Comparison of ENCODE assay signal across 8 cellular contexts in genomic region chr12:49537231-49537708, GRCh38. TPM values are rescaled to one million over a fixed set of nuclear protein-coding genes. Genes with fewer than 3 reads are reported as not detected.
DNase-seq lines count a peak whose midpoint lies in the region; ATAC-seq and TF ChIP-seq lines count a peak whose summit lies in the region.

No MANE protein-coding gene starts in this region.

- no peaks in the 10 kb centered on the region for H3K36me3 Mint-ChIP-seq in activated CD4-positive, alpha-beta T cell treated with anti-CD3 and anti-CD28 coated beads, Interleukin-2, amount 10 ng/mL, durations not matched to agents 24 days and 14 days (ENCODE audit: low read depth)

- intact Hi-C loops in activated CD4-positive, alpha-beta T cell treated with anti-CD3 and anti-CD28 coated beads, Interleukin-2, amount 10 ng/mL, durations not matched to agents 24 days and 14 days (cut with micrococcal nuclease), result no loop called here

- H3K4me3 ChIP-seq in WERI-Rb-1 (ENCODE audit: low read depth, low read length) (peak overlapping the region; percentile 62), iPS-18a (ENCODE audit: low read length) (peak overlapping the region; percentile 54), stomach smooth muscle (ENCODE audit: low read length in 2 of 2) (peak overlapping the region; percentile 55 to 73)

- peaks cover 19% of the 10 kb centered on the region for H3K4me1 Mint-ChIP-seq in activated CD4-positive, alpha-beta T cell treated with anti-CD3 and anti-CD28 coated beads, Interleukin-2, amount 10 ng/mL, durations not matched to agents 24 days and 14 days

- H3K27ac ChIP-seq in WERI-Rb-1, result no peak overlapping the region
- no peak overlapping the region for H3K27ac ChIP-seq in iPS-18a (ENCODE audit: low read length)
- no peak overlapping the region for H3K27ac ChIP-seq in stomach smooth muscle (ENCODE audit: low read length)

- no peak overlapping the region for H3K27ac Mint-ChIP-seq in activated CD4-positive, alpha-beta T cell treated with anti-CD3 and anti-CD28 coated beads, Interleukin-2, amount 10 ng/mL, durations not matched to agents 24 days and 14 days

- H3K27me3 Mint-ChIP-seq in activated CD4-positive, alpha-beta T cell treated with anti-CD3 and anti-CD28 coated beads, Interleukin-2, amount 10 ng/mL, durations not matched to agents 24 days and 14 days, result peaks cover 49% of the 10 kb centered on the region

- H3K27me3 ChIP-seq in WERI-Rb-1 (ENCODE audit: insufficient read depth, low read depth, severe bottlenecking) (peaks cover 8% of the 10 kb centered on the region), iPS-18a (ENCODE audit: control insufficient read depth, insufficient read depth, low read length) (peaks cover 74% of the 10 kb centered on the region), stomach smooth muscle (ENCODE audit: control insufficient read depth in 1 of 2, insufficient read depth in 2 of 2, low read length in 2 of 2) (peaks cover 30 to 41% of the 10 kb centered on the region in 2 donors)

- no peak for DNase-seq in activated CD4-positive, alpha-beta T cell treated with anti-CD3 and anti-CD28 coated beads, Interleukin-2, amount 10 ng/mL, durations not matched to agents 24 days and 14 days
- DNase-seq in activated CD4-positive, alpha-beta T cell treated with anti-CD3 and anti-CD28 coated beads, Interleukin-2, amount 50 U/mL, for 4 hours, result no peak
- peak; percentile 53 for DNase-seq in WERI-Rb-1
- no peak for DNase-seq in central memory CD4-positive, alpha-beta T cell

- no peak for TF ChIP-seq CTCF in WERI-Rb-1 (IDR thresholded peaks at IDR 0.05; ENCODE audit: low read depth, low read length)

- peak overlapping the region; percentile 81 for H3K4me3 Mint-ChIP-seq in activated CD4-positive, alpha-beta T cell treated with anti-CD3 and anti-CD28 coated beads, Interleukin-2, amount 10 ng/mL, durations not matched to agents 24 days and 14 days

- ATAC-seq in GM18907 (IDR thresholded peaks at IDR 0.05; ENCODE audit: unreplicated experiment), result no peak
- no peak for ATAC-seq in GM21529 (IDR thresholded peaks at IDR 0.05; ENCODE audit: unreplicated experiment)

- no peaks in the 10 kb centered on the region for H3K9me3 ChIP-seq in WERI-Rb-1 (ENCODE audit: severe bottlenecking)
- H3K9me3 ChIP-seq in iPS-18a (ENCODE audit: control insufficient read depth, low read depth, low read length), result no peaks in the 10 kb centered on the region
- no peaks in the 10 kb centered on the region for H3K9me3 ChIP-seq in stomach smooth muscle (ENCODE audit: control insufficient read depth in 2 of 2, low read length in 2 of 2)

- H3K9ac ChIP-seq in iPS-18a (ENCODE audit: low read length) (no peak overlapping the region), stomach smooth muscle (ENCODE audit: low read length in 2 of 2) (no peak overlapping the region)

- H3K36me3 ChIP-seq in WERI-Rb-1 (no peaks in the 10 kb centered on the region), iPS-18a (ENCODE audit: control insufficient read depth, low read depth, low read length) (no peaks in the 10 kb centered on the region), stomach smooth muscle (ENCODE audit: control insufficient read depth in 2 of 2, insufficient read depth in 2 of 2, low read length in 2 of 2) (no peaks in the 10 kb centered on the region)

- H3K4me1 ChIP-seq in iPS-18a (ENCODE audit: control insufficient read depth, low read depth, low read length) (peaks cover 4% of the 10 kb centered on the region), stomach smooth muscle (ENCODE audit: control insufficient read depth, insufficient read depth, low read length) (peaks cover 19% of the 10 kb centered on the region)

- H3K9me3 Mint-ChIP-seq in activated CD4-positive, alpha-beta T cell treated with anti-CD3 and anti-CD28 coated beads, Interleukin-2, amount 10 ng/mL, durations not matched to agents 24 days and 14 days, result no peaks in the 10 kb centered on the region

RNA-seq across cellular contexts. Expression of gene KCNH3, which starts 1.6 kb away (rescaled TPM):
- total RNA-seq in activated CD4-positive, alpha-beta T cell treated with anti-CD3 and anti-CD28 coated beads, Interleukin-2, amount 10 ng/mL, durations not matched to agents 24 days and 14 days, result 1.5 and 2.1 TPM in 2 replicates

RNA-seq across cellular contexts. Expression of gene MCRS1, which starts 30.7 kb away (rescaled TPM):
- total RNA-seq in activated CD4-positive, alpha-beta T cell treated with anti-CD3 and anti-CD28 coated beads, Interleukin-2, amount 10 ng/mL, durations not matched to agents 24 days and 14 days, result 71.4 and 79.6 TPM in 2 replicates
